ENCODE assay signal across 17 cellular contexts in genomic region chr12:39777465-39777864, GRCh38.
DNase-seq lines count a peak whose midpoint lies in the region; ATAC-seq and TF ChIP-seq lines count a peak whose summit lies in the region.
"Had no signal": no experiment of that assay in that cellular context is flagged by ENCODE, and none has a peak within 500 bp of the region (broad histone marks: within the 10 kb centered on the region; RNA-seq: fewer than 3 reads in every experiment).

No MANE protein-coding gene starts in this region.

- ATAC-seq in central memory CD8-positive, alpha-beta T cell (replicated peaks; ENCODE audit: extremely low read depth, poor library complexity, severe bottlenecking), result no peak

- no peaks in the 10 kb centered on the region for H3K36me3 Mint-ChIP-seq in central memory CD8-positive, alpha-beta T cell (ENCODE audit: insufficient read depth)
- H3K36me3 Mint-ChIP-seq in osteocyte (ENCODE audit: unreplicated experiment), result no peaks in the 10 kb centered on the region
- H3K36me3 Mint-ChIP-seq: IgD-negative memory B cell had no signal

- intact Hi-C loops in posterior vena cava (cut with DNase I), result no loop called here

- no peaks in the 10 kb centered on the region for H3K9me3 Mint-ChIP-seq in central memory CD8-positive, alpha-beta T cell
- H3K9me3 Mint-ChIP-seq in osteocyte (ENCODE audit: unreplicated experiment), result no peaks in the 10 kb centered on the region
- H3K9me3 Mint-ChIP-seq: CD4-positive, alpha-beta T cell; H9 had no signal

- no peak overlapping the region for H3K4me3 Mint-ChIP-seq in central memory CD8-positive, alpha-beta T cell
- H3K4me3 Mint-ChIP-seq in osteocyte (ENCODE audit: unreplicated experiment), result no peak overlapping the region
- H3K4me3 Mint-ChIP-seq: CD4-positive, alpha-beta T cell; H9; IgD-negative memory B cell had no signal

- H3K27ac Mint-ChIP-seq in central memory CD8-positive, alpha-beta T cell (ENCODE audit: low read depth), result peak overlapping the region; percentile 56
- no peak overlapping the region for H3K27ac Mint-ChIP-seq in osteocyte (ENCODE audit: unreplicated experiment)
- H3K27ac Mint-ChIP-seq: CD4-positive, alpha-beta T cell; H9; IgD-negative memory B cell had no signal

- TF ChIP-seq CTCF in LNCaP clone FGC (IDR thresholded peaks at IDR 0.05; ENCODE audit: control insufficient read depth, extremely low read depth, insufficient read depth) (peak; percentile 32; the same call in 1 of the 2 replicates), osteocyte (IDR thresholded peaks at IDR 0.05) (no peak)

- DNase-seq in LNCaP clone FGC (ENCODE audit: low read depth) (peak; percentile 38), posterior vena cava (ENCODE audit: low spot score) (peak; percentile 68), NOMO-1 treated with dmso at 0.1 percent for 144 hours (lab: John Stamatoyannopoulos, UW; ENCODE audit: unreplicated experiment) (no peak), osteocyte (ENCODE audit: extremely low spot score, unreplicated experiment) (no peak)
- no peak for DNase-seq in central memory CD8-positive, alpha-beta T cell (ENCODE audit: low spot score in 2 of 2)
- no peak for DNase-seq in activated effector memory CD4-positive, alpha-beta T cell treated with anti-CD3 and anti-CD28 coated beads, Interleukin-2, amount 50 U/mL, for 16 hours
- DNase-seq: ACHN; BE2C; C1 segment of cervical spinal cord; Caco-2; CD4-positive, alpha-beta T cell; DMS153; DMS79; GDM1; GOT3; H9 had no signal

- no peaks in the 10 kb centered on the region for H3K27me3 Mint-ChIP-seq in central memory CD8-positive, alpha-beta T cell
- no peaks in the 10 kb centered on the region for H3K27me3 Mint-ChIP-seq in osteocyte (ENCODE audit: unreplicated experiment)
- H3K27me3 Mint-ChIP-seq: CD4-positive, alpha-beta T cell; IgD-negative memory B cell had no signal

- no peaks in the 10 kb centered on the region for H3K4me1 Mint-ChIP-seq in central memory CD8-positive, alpha-beta T cell
- no peaks in the 10 kb centered on the region for H3K4me1 Mint-ChIP-seq in osteocyte (ENCODE audit: unreplicated experiment)
- H3K4me1 Mint-ChIP-seq: H9, IgD-negative memory B cell had no signal

- H3K4me3 ChIP-seq in LNCaP clone FGC (ENCODE audit: low read depth, low read length), result no peak overlapping the region

Comparison
In these comparisons a context has a peak if more than half of its experiments do, and no peak if none do; other contexts are left out.
1. DNase-seq: peak in LNCaP clone FGC (single experiment) and posterior vena cava (single experiment); none in central memory CD8-positive, alpha-beta T cell (0 of 2), activated effector memory CD4-positive, alpha-beta T cell treated with anti-CD3 and anti-CD28 coated beads, Interleukin-2, amount 50 U/mL, for 16 hours (single experiment), NOMO-1 treated with dmso at 0.1 percent for 144 hours (single experiment) and osteocyte (single experiment).